ENCODE assay signal across 1 cellular context in genomic region chr19:1266818-1267440, GRCh38.
TF ChIP-seq lines count a peak whose summit lies in the region.

No MANE protein-coding gene starts in this region.

TF ChIP-seq in GM23338, 12 proteins besides CTCF, POLR2A, EP300 and RAD21 (continued from another document):
- no peak for TF ChIP-seq ZNF462 (CRISPR knock-in tag; IDR thresholded peaks at IDR 0.05)
- TF ChIP-seq JUNB (IDR thresholded peaks at IDR 0.05; ENCODE audit: unreplicated experiment): no peak
- no peak for TF ChIP-seq CREB1 (CRISPR knock-in tag; IDR thresholded peaks at IDR 0.05; ENCODE audit: low read depth)
- TF ChIP-seq EZH2phosphoT487 (IDR thresholded peaks at IDR 0.05; ENCODE audit: unreplicated experiment): no peak
- TF ChIP-seq EZH2 (IDR thresholded peaks at IDR 0.05; ENCODE audit: low read depth, unreplicated experiment): no peak
- TF ChIP-seq ZNF331 (CRISPR knock-in tag; IDR thresholded peaks at IDR 0.05; ENCODE audit: low read depth): no peak
